8 cellular contexts compared by ENCODE assay signal in genomic region chrX:136767104-136767941, GRCh38. TPM values are rescaled to one million over a fixed set of nuclear protein-coding genes. Genes with fewer than 3 reads are reported as not detected.
A peak's percentile ranks its signal among the peaks of the same experiment; 100 is the strongest.
DNase-seq lines count a peak whose midpoint lies in the region; ATAC-seq and TF ChIP-seq lines count a peak whose summit lies in the region.

No MANE protein-coding gene starts in this region.

- H3K27ac ChIP-seq in body of pancreas = peak overlapping the region in 3 of 4 donors; percentile 55 to 81 (median 79)
- H3K27ac ChIP-seq in iPS-18a (ENCODE audit: low read length) = no peak overlapping the region

- DNase-seq in GM12865 (ENCODE audit: low read depth) (peak; percentile 79), GOT3 (lab: John Stamatoyannopoulos, UW) (peak; percentile 12), LHCN-M2 (ENCODE audit: low read depth) (peak; percentile 59), T-helper 17 cell (peak; percentile 31 to 35 (median 31)), body of pancreas (peak; percentile 57 to 78 (median 75)), skeletal muscle cell (ENCODE audit: low read depth) (no peak), NCI-H1048 (lab: John Stamatoyannopoulos, UW) (no peak)

- peak overlapping the region; percentile 67 for H3K4me3 ChIP-seq in GM12865 (ENCODE audit: low read depth, low read length)
- H3K4me3 ChIP-seq in body of pancreas = peak overlapping the region in 1 of 2 donors; percentile 48
- H3K4me3 ChIP-seq in iPS-18a (ENCODE audit: low read length) = peak overlapping the region; percentile 61
- peak overlapping the region; percentile 58 for H3K4me3 ChIP-seq in skeletal muscle cell (ENCODE audit: low read depth, low read length)

- intact Hi-C loops in body of pancreas (cut with DNase I) = no loop called here

- WGBS in body of pancreas, 2 donors = 0% methylated on average over 3 to 9 of the region's 78 CpGs

- H3K9me3 ChIP-seq in T-helper 17 cell (ENCODE audit: control insufficient read depth, low read length, poor library complexity, severe bottlenecking) (no peaks in the 10 kb centered on the region), body of pancreas (no peaks in the 10 kb centered on the region), iPS-18a (ENCODE audit: control insufficient read depth, low read depth, low read length) (no peaks in the 10 kb centered on the region)

- peak overlapping the region; percentile 41 for H3K9ac ChIP-seq in iPS-18a (ENCODE audit: low read length)

- H3K27me3 Mint-ChIP-seq in T-helper 17 cell = no peaks in the 10 kb centered on the region

- no peaks in the 10 kb centered on the region for H3K4me1 ChIP-seq in body of pancreas
- H3K4me1 ChIP-seq in iPS-18a (ENCODE audit: control insufficient read depth, low read depth, low read length) = peaks cover 8% of the 10 kb centered on the region

- H3K36me3 ChIP-seq in body of pancreas (replicated peaks in 1 of 2; ENCODE audit: insufficient read depth in 1 of 2, low read depth in 2 of 2) (no peaks in the 10 kb centered on the region), iPS-18a (ENCODE audit: control insufficient read depth, low read depth, low read length) (no peaks in the 10 kb centered on the region)

- TF ChIP-seq POLR2A in body of pancreas (IDR thresholded peaks at IDR 0.05) = peak in 2 of 3 donors; percentile 32 to 35

- peak overlapping the region; percentile 47 for H3K27ac Mint-ChIP-seq in T-helper 17 cell

- TF ChIP-seq CTCF in GM12865 (IDR thresholded peaks at IDR 0.05; ENCODE audit: insufficient read depth, low read depth, low read length, missing control alignments) = no peak
- peak in 5 of 7 experiments; percentile 14 to 48 (median 30) for TF ChIP-seq CTCF in body of pancreas (IDR thresholded peaks at IDR 0.05)

- ATAC-seq in T-helper 17 cell (peak; percentile 85), body of pancreas (peak; percentile 91)

- peaks cover 35% of the 10 kb centered on the region for H3K4me1 Mint-ChIP-seq in T-helper 17 cell

- H3K36me3 Mint-ChIP-seq in T-helper 17 cell (ENCODE audit: low read depth) = peaks cover 2% of the 10 kb centered on the region

- peak overlapping the region; percentile 84 for H3K4me3 Mint-ChIP-seq in T-helper 17 cell

- H3K27me3 ChIP-seq in body of pancreas (no peaks in the 10 kb centered on the region), iPS-18a (ENCODE audit: control insufficient read depth, insufficient read depth, low read length) (peaks cover 10% of the 10 kb centered on the region)

RNA-seq across cellular contexts. Expression of gene ARHGEF6, which starts 13.4 kb away (rescaled TPM):
- total RNA-seq in LHCN-M2 (2014; rRNA removed) (21.7 and 30.2 TPM in 2 replicates), T-helper 17 cell (10 to 100 TPM; 68.6 to 70.7 TPM), body of pancreas (1 to 10 TPM; 5.7 to 8.2 TPM)
- 9.2 TPM for polyA plus RNA-seq in LHCN-M2 (2012)

Comparison
In these comparisons a context has a peak if more than half of its experiments do, and no peak if none do; other contexts are left out.
1. DNase-seq: peak in GM12865 (single experiment), GOT3 (single experiment), LHCN-M2 (single experiment), T-helper 17 cell (3 of 3) and body of pancreas (4 of 4); none in skeletal muscle cell (single experiment) and NCI-H1048 (single experiment).